ENCODE assay signal across 10 cellular contexts in the genomic region with DNA sequence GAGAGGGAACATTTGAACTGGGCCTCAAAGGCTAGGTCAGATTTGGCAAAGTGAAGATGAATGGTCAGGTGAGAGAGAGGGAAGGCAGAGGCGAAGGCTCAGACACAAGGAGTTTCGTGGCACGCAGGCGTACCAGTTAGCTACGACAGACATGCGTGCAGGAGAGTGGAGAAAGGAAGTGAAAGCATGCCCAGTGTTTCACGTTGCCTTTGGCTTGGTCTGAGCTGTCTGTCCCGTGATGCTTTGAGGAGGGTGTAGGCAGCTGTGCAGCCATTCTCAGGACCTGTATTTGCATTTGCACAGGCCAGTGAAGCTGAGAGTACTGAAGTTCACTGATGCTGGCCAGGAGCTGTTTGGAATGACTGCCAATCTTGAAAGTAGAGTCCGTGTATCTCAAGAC.
DNase-seq lines count a peak whose midpoint lies in the region; ATAC-seq, FAIRE-seq and TF ChIP-seq lines count a peak whose summit lies in the region.
"Had no signal": no experiment of that assay in that cellular context is flagged by ENCODE, and none has a peak within 500 bp of the region (broad histone marks: within the 10 kb centered on the region; RNA-seq: fewer than 3 reads in every experiment).

No MANE protein-coding gene starts in this region.

- CTCF ChIA-PET in K562 (lab: Yijun Ruan, JAX; ENCODE audit: low intra/inter-chr PET ratio): no interaction called here

- no peak overlapping the region for H3K27ac ChIP-seq in K562 (ENCODE audit: extremely low read depth, low read depth, low read length)
- H3K27ac ChIP-seq: suprapubic skin had no signal

- TF ChIP-seq CTCF in GM12864 (IDR thresholded peaks at IDR 0.05; ENCODE audit: low read depth, low read length, missing control alignments) (no peak), K562 (IDR thresholded peaks at IDR 0.05 in 2 of 3, conservative IDR thresholded peaks at IDR 0.05 in 1 of 3; ENCODE audit: insufficient read depth in 2 of 3, low read depth in 1 of 3, low read length in 3 of 3) (no peak)

- no peaks in the 10 kb centered on the region for H3K79me2 ChIP-seq in K562 (ENCODE audit: control insufficient read depth, insufficient read depth, low read length)

- TF ChIP-seq POLR2A in K562 (conservative IDR thresholded peaks at IDR 0.05): no peak

- H3K36me3 ChIP-seq in K562 (ENCODE audit: control insufficient read depth, insufficient read depth, low read length): no peaks in the 10 kb centered on the region
- H3K36me3 ChIP-seq: suprapubic skin had no signal

- H3K4me3 ChIP-seq in GM12864 (ENCODE audit: low read depth, low read length) (no peak overlapping the region), K562 (no peak overlapping the region)
- H3K4me3 ChIP-seq: suprapubic skin had no signal

- intact Hi-C loops in K562 (cut with micrococcal nuclease): loop anchor here (10.0 kb wide), 1 partner anchor 282 kb away; no protein-coding TSS in a partner anchor

- in situ Hi-C loops in K562 (cut with MboI): no loop called here
- in situ Hi-C loops in ACHN (cut with HindIII; ENCODE audit: low pct_ligation_motif_present, low pct_unique_long_range_greater_than_20kb, low sequenced_read_pairs): no loop called here

- H2AFZ ChIP-seq in K562 (ENCODE audit: low read depth, low read length): peak overlapping the region; percentile 51; the same call in 1 of the 2 replicates

- no peak overlapping the region; a peak in 1 of 4 replicates for H3K9ac ChIP-seq in K562 (ENCODE audit: insufficient read depth in 1 of 2, low read depth in 2 of 2, low read length in 2 of 2)

- ATAC-seq in GM21360 (IDR thresholded peaks at IDR 0.05; ENCODE audit: unreplicated experiment) (peak; percentile 94), HG03139 (IDR thresholded peaks at IDR 0.05; ENCODE audit: unreplicated experiment) (peak; percentile 98), K562 (no peak)

- no peaks in the 10 kb centered on the region for H3K9me3 ChIP-seq in K562 (replicated peaks; ENCODE audit: control insufficient read depth, insufficient read depth, low read depth, low read length)
- H3K9me3 ChIP-seq: suprapubic skin had no signal

- no peak for TF ChIP-seq EP300 in K562 (IDR thresholded peaks at IDR 0.05; ENCODE audit: low read length)

- BruUV-seq in K562 (replicated peaks; lab: Mats Ljungman, UMichigan): no TSS peak

- no peak for FAIRE-seq in K562 (lab: Jason Lieb, UNC)

- H3K4me1 ChIP-seq in K562 (replicated peaks in 1 of 2; ENCODE audit: control insufficient read depth in 2 of 2, insufficient read depth in 2 of 2, low read length in 2 of 2): peaks cover 7 to 16% of the 10 kb centered on the region in 2 experiments; a peak in 3 of 5 replicates

- H4K20me1 ChIP-seq in K562 (replicated peaks; ENCODE audit: control insufficient read depth, insufficient read depth, low read length): no peaks in the 10 kb centered on the region; the same call in 1 of the 2 replicates

- POLR2A ChIA-PET in K562 (lab: Yijun Ruan, JAX): interaction anchor here (1.1 to 1.8 kb wide), 8 partner anchors 10 to 218 kb away, joined by 3 to 9 read pairs (median 5); partner anchors contain the start of gene SRSF7

- no peak for TF ChIP-seq RAD21 in K562 (CRISPR knock-in tag; conservative IDR thresholded peaks at IDR 0.05 in 1 of 2, IDR thresholded peaks at IDR 0.05 in 1 of 2)

- peak overlapping the region; percentile 32; the same call in 1 of the 2 replicates for H3K4me2 ChIP-seq in K562 (ENCODE audit: insufficient read depth, low read length)

- no peaks in the 10 kb centered on the region for H3K9me1 ChIP-seq in K562 (ENCODE audit: control insufficient read depth, insufficient read depth, low read length)

- peaks cover 7 to 27% of the 10 kb centered on the region in 2 experiments; a peak in 2 of 5 replicates for H3K27me3 ChIP-seq in K562 (ENCODE audit: control insufficient read depth in 2 of 2, insufficient read depth in 2 of 2, low read length in 2 of 2)
- H3K27me3 ChIP-seq: suprapubic skin had no signal

- 20% methylated on average over 9 of the region's 9 CpGs for WGBS in K562 (ENCODE audit: insufficient coverage, low coverage, missing lambda C conversion rate)

- DNase-seq in GM12864 (ENCODE audit: low read depth) (peak; percentile 89), K562 (ENCODE audit: extremely low read depth in 1 of 4, low spot score in 3 of 4) (no peak), NCI-H128 (lab: John Stamatoyannopoulos, UW; ENCODE audit: unreplicated experiment) (no peak), putamen (ENCODE audit: low spot score) (no peak), hepatic stellate cell (ENCODE audit: low spot score) (no peak), ACHN (no peak)
- DNase-seq: hippocampal formation had no signal

TF ChIP-seq in K562, 482 proteins besides CTCF, POLR2A, EP300 and RAD21:
- no peak for TF ChIP-seq ZNF707 (CRISPR knock-in tag; conservative IDR thresholded peaks at IDR 0.05)
- TF ChIP-seq SPI1 (IDR thresholded peaks at IDR 0.05; ENCODE audit: borderline replicate concordance, low read depth, low read length): 0 out of 2 replicates have a peak, but pooled peaks have one; percentile 2
- TF ChIP-seq ELF2 (CRISPR knock-in tag; IDR thresholded peaks at IDR 0.05): no peak
- TF ChIP-seq NRF1 (conservative IDR thresholded peaks at IDR 0.05 in 1 of 2, IDR thresholded peaks at IDR 0.05 in 1 of 2): 0 out of 4 replicates have a peak, but pooled peaks of 1 of the 2 experiments have one; percentile 10
- TF ChIP-seq, protein P1, sequence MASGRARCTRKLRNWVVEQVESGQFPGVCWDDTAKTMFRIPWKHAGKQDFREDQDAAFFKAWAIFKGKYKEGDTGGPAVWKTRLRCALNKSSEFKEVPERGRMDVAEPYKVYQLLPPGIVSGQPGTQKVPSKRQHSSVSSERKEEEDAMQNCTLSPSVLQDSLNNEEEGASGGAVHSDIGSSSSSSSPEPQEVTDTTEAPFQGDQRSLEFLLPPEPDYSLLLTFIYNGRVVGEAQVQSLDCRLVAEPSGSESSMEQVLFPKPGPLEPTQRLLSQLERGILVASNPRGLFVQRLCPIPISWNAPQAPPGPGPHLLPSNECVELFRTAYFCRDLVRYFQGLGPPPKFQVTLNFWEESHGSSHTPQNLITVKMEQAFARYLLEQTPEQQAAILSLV (tag; IDR thresholded peaks at IDR 0.05): no peak
- no peak for TF ChIP-seq U2AF2 (optimal IDR thresholded peaks at IDR 0.05; ENCODE audit: low read depth, low read length)
- no peak for TF ChIP-seq ZNF347 (CRISPR knock-in tag; IDR thresholded peaks at IDR 0.05; ENCODE audit: low read depth)
- TF ChIP-seq CBX3 (IDR thresholded peaks at IDR 0.05; ENCODE audit: borderline replicate concordance in 1 of 2, low read length in 2 of 2): no peak
- no peak for TF ChIP-seq POLR2AphosphoS5 (IDR thresholded peaks at IDR 0.05; ENCODE audit: control insufficient read depth, insufficient read depth, low read depth, low read length)
- no peak for TF ChIP-seq ADNP (tag; IDR thresholded peaks at IDR 0.05)
- TF ChIP-seq EWSR1 (IDR thresholded peaks at IDR 0.05; ENCODE audit: borderline replicate concordance, low read depth, partially characterized antibody): no peak
TF ChIP-seq in K562: peak in this region for 2.
